Comparison of ENCODE assay signal across 33 cellular contexts in genomic region chr22:45925811-45926351, GRCh38. TPM values are rescaled to one million over a fixed set of nuclear protein-coding genes. Genes with fewer than 3 reads are reported as not detected.
A peak's percentile ranks its signal among the peaks of the same experiment; 100 is the strongest.
DNase-seq lines count a peak whose midpoint lies in the region; ATAC-seq, FAIRE-seq and TF ChIP-seq lines count a peak whose summit lies in the region.
"Had no signal": no experiment of that assay in that cellular context is flagged by ENCODE, and none has a peak within 500 bp of the region (broad histone marks: within the 10 kb centered on the region; RNA-seq: fewer than 3 reads in every experiment).

No MANE protein-coding gene starts in this region.

- TF ChIP-seq CTCF in A549 (IDR thresholded peaks at IDR 0.05) (no peak), keratinocyte (optimal IDR thresholded peaks at IDR 0.05 in 1 of 3, IDR thresholded peaks at IDR 0.05 in 1 of 3, conservative IDR thresholded peaks at IDR 0.05 in 1 of 3; ENCODE audit: extremely low read depth in 1 of 3, insufficient read depth in 2 of 3, low read length in 3 of 3) (peak in 1 of 3 experiments; percentile 5)

- H3K4me2 ChIP-seq in A549 (peak overlapping the region; percentile 52), keratinocyte (ENCODE audit: control insufficient read depth, extremely low read depth, insufficient read depth, low read depth, low read length) (peak overlapping the region; percentile 22)
- H3K4me2 ChIP-seq: smooth muscle cell had no signal

- DNase-seq in A549 (ENCODE audit: low read depth in 1 of 2, low spot score in 1 of 2) (peak in 1 of 2 experiments; percentile 70), G401 (ENCODE audit: low spot score) (peak; percentile 26), SJSA1 (ENCODE audit: low read depth in 1 of 2, low spot score in 2 of 2) (no peak), keratinocyte (ENCODE audit: low read depth, low spot score) (no peak), Ammon's horn (ENCODE audit: low spot score) (no peak), NCI-H2227 treated with DMSO at 0.1 percent for 48 hours (lab: John Stamatoyannopoulos, UW) (no peak), left lobe of liver (ENCODE audit: low spot score) (no peak)
- DNase-seq: activated CD4-positive, alpha-beta T cell treated with anti-CD3 and anti-CD28 coated beads for 48 hours; activated CD8-positive, alpha-beta memory T cell treated with anti-CD3 and anti-CD28 coated beads for 24 hours; activated effector memory CD4-positive, alpha-beta T cell treated with anti-CD3 and anti-CD28 coated beads, Interleukin-2, amount 50 U/mL, for 16 hours; Calu3; cerebellar nuclear complex; DMS79 treated with DMSO at 0.1 percent for 48 hours; glutamatergic neuron; islet precursor cell; lower lobe of right lung; NCI-H1105 treated with DMSO at 0.1 percent for 48 hours; NCI-H2029; NCI-H82; stimulated activated CD4-positive, alpha-beta T cell treated with anti-CD3 and anti-CD28 coated beads, Interleukin-2, amount 100 ng/mL, for 24 hours; SW 1271; T-helper 9 cell; transverse colon; WERI-Rb-1 had no signal

- no peaks in the 10 kb centered on the region for H3K79me2 ChIP-seq in keratinocyte (ENCODE audit: control insufficient read depth, insufficient read depth, low read length)

- no peak overlapping the region for H3K9ac ChIP-seq in keratinocyte (ENCODE audit: control insufficient read depth, extremely low read depth, insufficient read depth, low read length)

- FAIRE-seq in A549 (lab: Jason Lieb, UNC) (no peak), keratinocyte (lab: Jason Lieb, UNC) (no peak)
- FAIRE-seq: GM12891, K562 had no signal

- CTCF ChIA-PET in A549 (lab: Yijun Ruan, JAX), result no interaction called here

- no peaks in the 10 kb centered on the region for H3K27me3 ChIP-seq in SJSA1 (replicated peaks)
- no peaks in the 10 kb centered on the region for H3K27me3 ChIP-seq in keratinocyte (ENCODE audit: control insufficient read depth, extremely low read depth, insufficient read depth, low read length)

- no peak overlapping the region for H2AFZ ChIP-seq in keratinocyte (ENCODE audit: control insufficient read depth, low read length)

- POLR2A ChIA-PET in A549 (lab: Yijun Ruan, JAX), result no interaction called here

- 18% methylated on average over 4 of the region's 16 CpGs for WGBS in A549 (ENCODE audit: missing lambda C conversion rate)

- peak; percentile 31 to 48 for ATAC-seq in A549
- no peak for ATAC-seq in left lobe of liver
- no peak for ATAC-seq in GM18505 (IDR thresholded peaks at IDR 0.05; ENCODE audit: unreplicated experiment)
- ATAC-seq: K562; lower lobe of right lung; natural killer cell treated with Interleukin-12 subunit alpha and Interleukin-12 subunit beta and Interleukin-15 and Interleukin-18, amount 100 ng/mL, for 72 hours; Right ventricle myocardium inferior had no signal

- TF ChIP-seq EP300 in A549 (IDR thresholded peaks at IDR 0.05), result no peak

- no peaks in the 10 kb centered on the region for H4K20me1 ChIP-seq in keratinocyte (ENCODE audit: control insufficient read depth, extremely low read depth, insufficient read depth, low read length)

- no peak for TF ChIP-seq RAD21 in A549 (conservative IDR thresholded peaks at IDR 0.05 in 1 of 2, IDR thresholded peaks at IDR 0.05 in 1 of 2)

- dilution Hi-C loops in keratinocyte (cut with MboI; ENCODE audit: extremely low pct_ligation_motif_present, low sequenced_read_pairs), result no loop called here

- H3K4me1 ChIP-seq in A549 (peaks cover 70% of the 10 kb centered on the region), SJSA1 (replicated peaks) (peaks cover 15% of the 10 kb centered on the region), keratinocyte (ENCODE audit: control insufficient read depth, extremely low read depth, insufficient read depth, low read length) (peaks cover 15% of the 10 kb centered on the region)
- H3K4me1 ChIP-seq: transverse colon had no signal

- in situ Hi-C loops in G401 (cut with HindIII; ENCODE audit: low sequenced_read_pairs), result no loop called here

- H3K4me3 ChIP-seq in A549 (no peak overlapping the region), SJSA1 (no peak overlapping the region), keratinocyte (ENCODE audit: control insufficient read depth in 2 of 3, extremely low read depth in 1 of 3, insufficient read depth in 2 of 3, low read depth in 1 of 3, low read length in 3 of 3) (no peak overlapping the region)
- H3K4me3 ChIP-seq: K562, lower lobe of right lung, smooth muscle cell, transverse colon had no signal

- H3K9me3 ChIP-seq in A549 (no peaks in the 10 kb centered on the region), SJSA1 (replicated peaks) (no peaks in the 10 kb centered on the region), keratinocyte (ENCODE audit: control insufficient read depth, low read depth, low read length) (no peaks in the 10 kb centered on the region)
- H3K9me3 ChIP-seq: lower lobe of right lung, transverse colon had no signal

- H3K27ac ChIP-seq in A549 (peak overlapping the region; percentile 86 to 97), SJSA1 (peak overlapping the region; percentile 36), keratinocyte (ENCODE audit: control insufficient read depth, insufficient read depth, low read length) (no peak overlapping the region)
- H3K27ac ChIP-seq: lower lobe of right lung, transverse colon, WERI-Rb-1 had no signal

- H3K36me3 ChIP-seq in SJSA1, result no peaks in the 10 kb centered on the region
- H3K36me3 ChIP-seq in keratinocyte (ENCODE audit: control insufficient read depth in 2 of 2, extremely low read depth in 1 of 2, insufficient read depth in 2 of 2, low read length in 2 of 2), result no peaks in the 10 kb centered on the region
- H3K36me3 ChIP-seq: lower lobe of right lung, transverse colon, WERI-Rb-1 had no signal

- TF ChIP-seq POLR2A in A549 (IDR thresholded peaks at IDR 0.05; ENCODE audit: low read length), result no peak
- TF ChIP-seq POLR2A in GM18505 (IDR thresholded peaks at IDR 0.05; ENCODE audit: borderline replicate concordance, extremely low read depth, insufficient read depth, insufficient read length), result no peak

- H3K9me1 ChIP-seq in keratinocyte (ENCODE audit: control insufficient read depth, extremely low read depth, insufficient read depth, low read length), result no peaks in the 10 kb centered on the region

TF ChIP-seq in A549, 52 proteins besides CTCF, POLR2A, EP300 and RAD21 (continues in another document):
- TF ChIP-seq TFCP2L1 (CRISPR knock-in tag; IDR thresholded peaks at IDR 0.05), result no peak
- no peak for TF ChIP-seq HMGXB4 (CRISPR knock-in tag; IDR thresholded peaks at IDR 0.05; ENCODE audit: borderline replicate concordance)
- no peak for TF ChIP-seq NR3C1 (IDR thresholded peaks at IDR 0.05)
- TF ChIP-seq BHLHE40 (IDR thresholded peaks at IDR 0.05; ENCODE audit: low read depth, low read length), result no peak
- TF ChIP-seq HOXB5 (CRISPR knock-in tag; IDR thresholded peaks at IDR 0.05), result peak; percentile 68; the same call in 1 of the 2 replicates
- TF ChIP-seq KDM1A (IDR thresholded peaks at IDR 0.05; ENCODE audit: low read depth), result no peak
- 0 out of 2 replicates have a peak, but pooled peaks have one; percentile 45 for TF ChIP-seq TP53 (CRISPR knock-in tag; IDR thresholded peaks at IDR 0.05)
- no peak for TF ChIP-seq MAZ (IDR thresholded peaks at IDR 0.05; ENCODE audit: borderline replicate concordance, low read depth, low read length)
- TF ChIP-seq, protein P1, sequence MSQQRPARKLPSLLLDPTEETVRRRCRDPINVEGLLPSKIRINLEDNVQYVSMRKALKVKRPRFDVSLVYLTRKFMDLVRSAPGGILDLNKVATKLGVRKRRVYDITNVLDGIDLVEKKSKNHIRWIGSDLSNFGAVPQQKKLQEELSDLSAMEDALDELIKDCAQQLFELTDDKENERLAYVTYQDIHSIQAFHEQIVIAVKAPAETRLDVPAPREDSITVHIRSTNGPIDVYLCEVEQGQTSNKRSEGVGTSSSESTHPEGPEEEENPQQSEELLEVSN (IDR thresholded peaks at IDR 0.05; ENCODE audit: borderline replicate concordance, low read depth), result peak; percentile 34; the same call in 1 of the 2 replicates
- peak; percentile 78; the same call in 1 of the 2 replicates for TF ChIP-seq ATOH8 (CRISPR knock-in tag; IDR thresholded peaks at IDR 0.05; ENCODE audit: low read depth)

RNA-seq across cellular contexts. Expression of gene WNT7B, which starts 51.1 kb away (rescaled TPM):
- polyA plus RNA-seq in A549 (2011; rRNA removed), result 16.9 and 21.0 TPM in 2 replicates
- 36.4 and 59.9 TPM in 2 replicates for polyA plus RNA-seq in A549 (2012; cell fraction: cytosol; rRNA removed)
- polyA plus RNA-seq in A549 (2012; cell fraction: nucleus; rRNA removed), result 48.0 and 49.6 TPM in 2 replicates
- polyA plus RNA-seq in A549 (2017; fragmentation: RNase III; extraction: RNeasy Plus Mini Kit Qiagen cat#74134 plus additional on column Dnase treatment), result 80.8 to 92.0 TPM (median 82.2 TPM) in 3 replicates
- 19.4 and 42.1 TPM in 2 replicates for polyA minus RNA-seq in A549 (2011; rRNA and poly(A)+ RNA removed)
- total RNA-seq in G401 (2014; rRNA removed; shearing (Covaris generic)), result not detected in 2 replicates
- 0.18 TPM in 1 of 2 replicates, not detected in the other for total RNA-seq in SJSA1 (2014; rRNA removed; shearing (Covaris generic))
- polyA plus RNA-seq in keratinocyte, result 1.5 to 1.7 TPM (median 1.7 TPM) in 3 replicates
- 3.7 TPM for polyA plus RNA-seq in keratinocyte (2011; ENCODE audit: low read depth)
- 0.84 and 1.9 TPM in 2 replicates for polyA plus RNA-seq in keratinocyte (2011; cell fraction: cytosol; rRNA removed)
- 1.7 and 2.4 TPM in 2 replicates for polyA plus RNA-seq in keratinocyte (2011; cell fraction: nucleus; rRNA removed)
- polyA plus RNA-seq in keratinocyte (2012; ENCODE audit: low replicate concordance), result 6.6 and 6.8 TPM in 2 replicates
- 1.9 to 4.9 TPM (median 3.9 TPM) in 3 replicates for polyA minus RNA-seq in keratinocyte
- polyA minus RNA-seq in keratinocyte (2011; cell fraction: cytosol; rRNA and poly(A)+ RNA removed), result 5.0 TPM
- 3.7 and 7.1 TPM in 2 replicates for polyA minus RNA-seq in keratinocyte (2011; cell fraction: nucleus; rRNA and poly(A)+ RNA removed)
- 0.08 TPM for total RNA-seq in left lobe of liver
- total RNA-seq: K562; mononuclear cell; natural killer cell treated with Interleukin-12 subunit alpha and Interleukin-12 subunit beta and Interleukin-15 and Interleukin-18, amount 100 ng/mL, for 72 hours; osteoblast; Right ventricle myocardium inferior; transverse colon had no signal
- polyA plus RNA-seq: CD14-positive monocyte, K562 had no signal

Comparison
In these comparisons a context has a peak if more than half of its experiments do, and no peak if none do; other contexts are left out.
1. ATAC-seq: peak in A549 (2 of 2); none in left lobe of liver (single experiment) and GM18505 (single experiment).